ENCODE assay signal across 8 cellular contexts in the genomic region with DNA sequence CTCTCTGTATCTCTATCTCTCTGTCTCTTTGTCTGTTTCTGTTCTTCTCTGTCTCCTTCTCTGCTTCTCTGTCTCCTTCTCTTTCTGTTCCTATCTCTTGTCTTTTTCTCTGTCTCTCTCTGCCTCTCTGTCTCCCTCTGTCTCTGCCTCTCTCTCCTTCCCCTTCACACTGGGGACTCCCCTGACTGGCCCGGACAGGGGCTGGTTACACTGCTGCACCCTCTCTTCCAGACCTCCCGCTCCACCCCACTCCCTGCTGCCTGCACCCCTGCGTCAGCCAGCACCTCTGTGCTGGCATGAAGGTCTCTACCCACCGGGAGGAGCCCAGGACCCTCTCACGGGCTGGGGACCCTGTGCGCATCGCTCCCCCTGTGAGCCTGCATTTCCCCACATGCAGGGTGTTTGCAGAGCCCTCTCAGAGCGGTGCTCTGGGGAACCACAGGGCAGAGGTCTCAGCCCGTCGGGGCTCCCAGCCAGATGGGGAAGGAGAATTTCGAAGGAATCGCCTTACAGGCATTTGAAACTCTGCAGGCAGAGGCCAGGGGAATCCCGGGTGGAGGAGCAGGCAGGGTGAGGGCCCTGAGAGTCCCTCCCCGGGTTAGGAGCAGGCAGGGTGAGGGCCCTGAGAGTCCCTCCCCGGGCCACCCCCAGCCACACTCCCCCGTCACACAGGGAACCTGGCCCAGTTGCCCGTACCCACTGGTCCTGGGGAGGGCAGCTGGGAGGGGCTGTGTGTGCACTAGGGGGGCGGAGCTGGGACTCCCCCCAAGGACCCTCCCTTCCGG. TPM values are rescaled to one million over a fixed set of nuclear protein-coding genes. Genes with fewer than 3 reads are reported as not detected.
DNase-seq lines count a peak whose midpoint lies in the region; ATAC-seq, FAIRE-seq and TF ChIP-seq lines count a peak whose summit lies in the region.

No MANE protein-coding gene starts in this region.

- H3K9ac ChIP-seq in endothelial cell of umbilical vein (replicated peaks; ENCODE audit: extremely low read depth, insufficient read depth, low read length) (no peak overlapping the region), smooth muscle cell (ENCODE audit: low read depth) (no peak overlapping the region)

- BruUV-seq in endothelial cell of umbilical vein (replicated peaks; lab: Mats Ljungman, UMichigan), result no TSS peak

- H3K36me3 ChIP-seq in endothelial cell of umbilical vein (ENCODE audit: control insufficient read depth in 2 of 2, extremely low read depth in 1 of 2, insufficient read depth in 2 of 2, low read length in 2 of 2) (no peaks in the 10 kb centered on the region), smooth muscle cell (ENCODE audit: low read depth) (no peaks in the 10 kb centered on the region)

- H4K20me1 ChIP-seq in endothelial cell of umbilical vein (replicated peaks; ENCODE audit: control insufficient read depth, extremely low read depth, insufficient read depth, low read length), result no peaks in the 10 kb centered on the region
- no peaks in the 10 kb centered on the region for H4K20me1 ChIP-seq in smooth muscle cell (ENCODE audit: low read depth)

- DNase-seq in stimulated activated CD4-positive, alpha-beta T cell treated with anti-CD3 and anti-CD28 coated beads, Interleukin-15, amount 100 ng/mL, for 24 hours, result peak; percentile 29
- DNase-seq in stimulated activated CD4-positive, alpha-beta T cell treated with anti-CD3 and anti-CD28 coated beads, Interleukin-1b, Interleukin-23, amount 100 ng/mL, for 48 hours, result no peak
- DNase-seq in LHCN-M2 (ENCODE audit: low read depth) (peak; percentile 25), endothelial cell of umbilical vein (ENCODE audit: low read depth, low spot score) (no peak), smooth muscle cell (lab: John Stamatoyannopoulos, UW; ENCODE audit: unreplicated experiment) (no peak), NCI-H1694 (lab: John Stamatoyannopoulos, UW) (no peak)
- no peak for DNase-seq in effector CD8-positive, alpha-beta T cell (lab: John Stamatoyannopoulos, UW)

- CTCF ChIA-PET in endothelial cell of umbilical vein (lab: Charles Lee), result interaction anchor here (1.8 to 7.5 kb wide), 2 partner anchors 122 to 123 kb away, joined by 6 to 177 read pairs; no protein-coding TSS in a partner anchor

- H2AFZ ChIP-seq in endothelial cell of umbilical vein (ENCODE audit: low read depth, low read length) (no peak overlapping the region), smooth muscle cell (ENCODE audit: low read depth) (no peak overlapping the region)

- H3K27ac ChIP-seq in endothelial cell of umbilical vein (ENCODE audit: insufficient read depth, low read depth, low read length) (no peak overlapping the region), smooth muscle cell (ENCODE audit: low read depth) (no peak overlapping the region)

- H3K4me3 ChIP-seq in endothelial cell of umbilical vein (replicated peaks in 1 of 3; ENCODE audit: insufficient read depth in 1 of 3, low read depth in 1 of 3, low read length in 3 of 3) (no peak overlapping the region), smooth muscle cell (no peak overlapping the region)

- FAIRE-seq in endothelial cell of umbilical vein (lab: Jason Lieb, UNC), result no peak

- 11% methylated on average over 15 of the region's 19 CpGs for WGBS in smooth muscle cell (ENCODE audit: low lambda C conversion rate)

- peaks cover 22 to 24% of the 10 kb centered on the region in 2 experiments for H3K27me3 ChIP-seq in endothelial cell of umbilical vein (ENCODE audit: control insufficient read depth in 2 of 2, insufficient read depth in 2 of 2, low read length in 2 of 2)
- H3K27me3 ChIP-seq in smooth muscle cell (ENCODE audit: low read depth), result peaks cover 47% of the 10 kb centered on the region

- H3K79me2 ChIP-seq in endothelial cell of umbilical vein (ENCODE audit: control insufficient read depth, insufficient read depth, low read length) (no peaks in the 10 kb centered on the region), smooth muscle cell (ENCODE audit: low read depth) (no peaks in the 10 kb centered on the region)

- dilution Hi-C loops in endothelial cell of umbilical vein (cut with MboI; ENCODE audit: extremely low pct_ligation_motif_present, low sequenced_read_pairs), result no loop called here

- H3K9me3 ChIP-seq in endothelial cell of umbilical vein (replicated peaks; ENCODE audit: control insufficient read depth, insufficient read depth, low read length) (no peaks in the 10 kb centered on the region), smooth muscle cell (replicated peaks; ENCODE audit: low read depth) (no peaks in the 10 kb centered on the region)

- TF ChIP-seq POLR2A in endothelial cell of umbilical vein (IDR thresholded peaks at IDR 0.05; ENCODE audit: low read depth, low read length), result no peak

- no peak for ATAC-seq in GM19463 (IDR thresholded peaks at IDR 0.05; ENCODE audit: unreplicated experiment)

- no peak for TF ChIP-seq CTCF in endothelial cell of umbilical vein (IDR thresholded peaks at IDR 0.05; ENCODE audit: extremely low read depth in 1 of 2, insufficient read depth in 1 of 2, low read depth in 1 of 2, low read length in 2 of 2)
- no peak for TF ChIP-seq CTCF in smooth muscle cell (IDR thresholded peaks at IDR 0.05; ENCODE audit: borderline replicate concordance, insufficient read depth, poor library complexity, severe bottlenecking)

- H3K4me2 ChIP-seq in endothelial cell of umbilical vein (ENCODE audit: insufficient read depth, low read length), result no peak overlapping the region
- no peak overlapping the region for H3K4me2 ChIP-seq in smooth muscle cell

- no peaks in the 10 kb centered on the region for H3K4me1 ChIP-seq in endothelial cell of umbilical vein (ENCODE audit: control insufficient read depth, extremely low read depth, insufficient read depth, low read length)
- peaks cover 11% of the 10 kb centered on the region for H3K4me1 ChIP-seq in smooth muscle cell (ENCODE audit: low read depth)

- no peaks in the 10 kb centered on the region for H3F3A ChIP-seq in smooth muscle cell (ENCODE audit: low read depth)

- POLR2A ChIA-PET in endothelial cell of umbilical vein (lab: Charles Lee), result no interaction called here

- H3K9me1 ChIP-seq in endothelial cell of umbilical vein (replicated peaks; ENCODE audit: control insufficient read depth, extremely low read depth, insufficient read depth, low read length), result no peaks in the 10 kb centered on the region

- intact Hi-C loops in endothelial cell of umbilical vein (cut with micrococcal nuclease), result no loop called here

TF ChIP-seq in endothelial cell of umbilical vein, 7 proteins besides CTCF, POLR2A, EP300 and RAD21:
- no peak for TF ChIP-seq FOS (IDR thresholded peaks at IDR 0.05; ENCODE audit: borderline replicate concordance, insufficient read depth, low read length)
- peak; percentile 70 for TF ChIP-seq EZH2 (IDR thresholded peaks at IDR 0.05; ENCODE audit: borderline replicate concordance, low read depth, low read length, severe bottlenecking)

RNA-seq across cellular contexts. Expression of a gene that starts 16.1 kb away (rescaled TPM):
- total RNA-seq in LHCN-M2 (2014; rRNA removed), result 150 and 183 TPM in 2 replicates
- polyA plus RNA-seq in LHCN-M2 (2012), result 78.8 TPM
- total RNA-seq in endothelial cell of umbilical vein, result 193 and 197 TPM in 2 replicates
- polyA plus RNA-seq in endothelial cell of umbilical vein, result 147 and 202 TPM in 2 replicates
- polyA plus RNA-seq in endothelial cell of umbilical vein (2011; cell fraction: cytosol; rRNA removed), result 111 and 153 TPM in 2 replicates
- polyA plus RNA-seq in endothelial cell of umbilical vein (2011; cell fraction: nucleus; rRNA removed), result 216 and 222 TPM in 2 replicates
- polyA plus RNA-seq in endothelial cell of umbilical vein (2012), result 146 and 182 TPM in 2 replicates
- 49.3 and 59.6 TPM in 2 replicates for polyA minus RNA-seq in endothelial cell of umbilical vein
- 139 TPM for polyA minus RNA-seq in endothelial cell of umbilical vein (2011; cell fraction: cytosol; rRNA and poly(A)+ RNA removed)
- 27.0 and 53.7 TPM in 2 replicates for polyA minus RNA-seq in endothelial cell of umbilical vein (2011; cell fraction: nucleus; rRNA and poly(A)+ RNA removed)
- total RNA-seq in smooth muscle cell, result 76.3 and 89.0 TPM in 2 replicates
- 145 and 150 TPM in 2 replicates for polyA plus RNA-seq in smooth muscle cell

Comparison
In these comparisons a context has a peak if more than half of its experiments do, and no peak if none do; other contexts are left out.
1. DNase-seq: peak in stimulated activated CD4-positive, alpha-beta T cell treated with anti-CD3 and anti-CD28 coated beads, Interleukin-15, amount 100 ng/mL, for 24 hours (single experiment) and LHCN-M2 (single experiment); none in stimulated activated CD4-positive, alpha-beta T cell treated with anti-CD3 and anti-CD28 coated beads, Interleukin-1b, Interleukin-23, amount 100 ng/mL, for 48 hours (single experiment), endothelial cell of umbilical vein (single experiment), effector CD8-positive, alpha-beta T cell (single experiment), smooth muscle cell (single experiment) and NCI-H1694 (single experiment).